Comparison of ENCODE assay signal across 14 cellular contexts in genomic region chr2:5991305-5991968, GRCh38.
"Had no signal": no experiment of that assay in that cellular context is flagged by ENCODE, and none has a peak within 500 bp of the region (broad histone marks: within the 10 kb centered on the region; RNA-seq: fewer than 3 reads in every experiment).

No MANE protein-coding gene starts in this region.

- ATAC-seq: activated CD4-positive, CD25-positive, alpha-beta regulatory T cell treated with anti-CD3 and anti-CD28 coated beads, Interleukin-2, amount 50 U/mL, for 24 hours; mucosa of descending colon; naive thymus-derived CD4-positive, alpha-beta T cell; T-cell had no signal

- H3K27me3 Mint-ChIP-seq: T-cell had no signal

- H3K4me3 Mint-ChIP-seq: naive thymus-derived CD4-positive, alpha-beta T cell; T-cell had no signal

- H3K4me3 ChIP-seq: mucosa of descending colon, transverse colon had no signal

- H3K27me3 ChIP-seq: neutrophil, transverse colon had no signal

- H3K27ac Mint-ChIP-seq: naive thymus-derived CD4-positive, alpha-beta T cell; T-cell had no signal

- H3K36me3 ChIP-seq: neutrophil, transverse colon had no signal

- DNase-seq: activated CD4-positive, alpha-beta T cell treated with anti-CD3 and anti-CD28 coated beads, Interleukin-2, amount 50 U/mL, for 1 hour; activated naive CD4-positive, alpha-beta T cell treated with Interleukin-2 at 50 U/mL for 16 hours; activated T-cell treated with anti-CD3 and anti-CD28 coated beads for 4 hours; hippocampal formation; mucosa of descending colon; naive thymus-derived CD4-positive, alpha-beta T cell; small intestine; stimulated activated CD4-positive, alpha-beta T cell treated with anti-CD3 and anti-CD28 coated beads, Interleukin-4, amount 100 ng/mL, for 24 hours; stimulated activated naive CD4-positive, alpha-beta T cell; T-cell; T1000; transverse colon had no signal

- H3K27ac ChIP-seq: neutrophil, transverse colon had no signal

- H3K9me3 ChIP-seq: mucosa of descending colon, neutrophil, transverse colon had no signal

- H3K4me1 ChIP-seq: transverse colon had no signal

- H3K4me1 Mint-ChIP-seq: naive thymus-derived CD4-positive, alpha-beta T cell; T-cell had no signal

- H3K36me3 Mint-ChIP-seq: T-cell had no signal
